Comparison of ENCODE assay signal across 9 cellular contexts in genomic region chr17:48439875-48440505, GRCh38. TPM values are rescaled to one million over a fixed set of nuclear protein-coding genes. Genes with fewer than 3 reads are reported as not detected.
DNase-seq lines count a peak whose midpoint lies in the region; TF ChIP-seq lines count a peak whose summit lies in the region.
"Had no signal": no experiment of that assay in that cellular context is flagged by ENCODE, and none has a peak within 500 bp of the region (broad histone marks: within the 10 kb centered on the region; RNA-seq: fewer than 3 reads in every experiment).

No MANE protein-coding gene starts in this region.

- peak overlapping the region in 3 of 4 donors; percentile 13 to 68 (median 59) for H3K27ac ChIP-seq in Peyer's patch
- H3K27ac ChIP-seq in mesendoderm (ENCODE audit: low read depth, low read length): no peak overlapping the region

- DNase-seq in GM20000 (ENCODE audit: low spot score): peak; percentile 45
- DNase-seq in Peyer's patch: peak in 2 of 3 donors; percentile 32 to 60
- peak; percentile 52 for DNase-seq in retinal pigment epithelial cell (ENCODE audit: low read depth)
- DNase-seq in pons (ENCODE audit: low spot score): no peak
- no peak for DNase-seq in CD14-positive monocyte (ENCODE audit: low spot score)
- DNase-seq in mesendoderm: no peak
- DNase-seq in NCI-H2081 treated with DMSO at 0.1 percent for 48 hours (lab: John Stamatoyannopoulos, UW): no peak
- DNase-seq: H7 had no signal

- H3K36me3 Mint-ChIP-seq in activated naive CD4-positive, alpha-beta T cell treated with anti-CD3 and anti-CD28 coated beads, Interleukin-2, amount 50 U/mL, for 24 hours: peaks cover 2% of the 10 kb centered on the region
- H3K36me3 Mint-ChIP-seq in CD14-positive monocyte: no peaks in the 10 kb centered on the region

- no peak overlapping the region for H4K8ac ChIP-seq in mesendoderm (ENCODE audit: low read depth, low read length)

- H3K4me1 Mint-ChIP-seq in activated naive CD4-positive, alpha-beta T cell treated with anti-CD3 and anti-CD28 coated beads, Interleukin-2, amount 50 U/mL, for 24 hours: peaks cover 94% of the 10 kb centered on the region
- peaks cover 17% of the 10 kb centered on the region for H3K4me1 Mint-ChIP-seq in CD14-positive monocyte

- H3K36me3 ChIP-seq in Peyer's patch: no peaks in the 10 kb centered on the region
- H3K36me3 ChIP-seq in mesendoderm (ENCODE audit: control insufficient read depth, insufficient read depth, low read length): no peaks in the 10 kb centered on the region

- no peak overlapping the region for H3K4me2 ChIP-seq in mesendoderm (ENCODE audit: low read length)

- peak overlapping the region; percentile 36 for H3K4me3 Mint-ChIP-seq in activated naive CD4-positive, alpha-beta T cell treated with anti-CD3 and anti-CD28 coated beads, Interleukin-2, amount 50 U/mL, for 24 hours
- peak overlapping the region in 1 of 2 donors; percentile 8 for H3K4me3 Mint-ChIP-seq in CD14-positive monocyte

- H3K9me3 ChIP-seq in Peyer's patch: no peaks in the 10 kb centered on the region

- peaks cover 0 to 15% (median 10%) of the 10 kb centered on the region in 4 donors for H3K4me1 ChIP-seq in Peyer's patch
- no peaks in the 10 kb centered on the region for H3K4me1 ChIP-seq in mesendoderm (ENCODE audit: control insufficient read depth, low read depth, low read length)

- no peak for TF ChIP-seq POLR2A in Peyer's patch (IDR thresholded peaks at IDR 0.05)

- WGBS in mesendoderm (ENCODE audit: extremely low coverage, insufficient coverage, low lambda C conversion rate): no CpG with 5 or more reads among the region's 8 CpGs

- no peaks in the 10 kb centered on the region for H3K27me3 ChIP-seq in Peyer's patch
- H3K27me3 ChIP-seq in mesendoderm (ENCODE audit: insufficient read depth, low read length, poor library complexity): no peaks in the 10 kb centered on the region

- H2BK120ac ChIP-seq in mesendoderm (ENCODE audit: low read depth, low read length): no peak overlapping the region

- H2BK15ac ChIP-seq in mesendoderm (replicated peaks; ENCODE audit: low read depth): no peak overlapping the region

- no peaks in the 10 kb centered on the region for H3K27me3 Mint-ChIP-seq in activated naive CD4-positive, alpha-beta T cell treated with anti-CD3 and anti-CD28 coated beads, Interleukin-2, amount 50 U/mL, for 24 hours
- H3K27me3 Mint-ChIP-seq in CD14-positive monocyte (ENCODE audit: low read depth in 3 of 3): peaks cover 19 to 49% (median 38%) of the 10 kb centered on the region in 3 donors

- no peak for TF ChIP-seq CTCF in GM20000 (IDR thresholded peaks at IDR 0.05; ENCODE audit: extremely low read depth, missing control alignments)
- TF ChIP-seq CTCF in Peyer's patch (IDR thresholded peaks at IDR 0.05): no peak
- TF ChIP-seq CTCF in retinal pigment epithelial cell (conservative IDR thresholded peaks at IDR 0.05; ENCODE audit: low read depth, low read length): no peak
- TF ChIP-seq CTCF in CD14-positive monocyte (IDR thresholded peaks at IDR 0.05): no peak

- H2BK5ac ChIP-seq in mesendoderm (ENCODE audit: low read length): no peak overlapping the region

- H3K27ac Mint-ChIP-seq in activated naive CD4-positive, alpha-beta T cell treated with anti-CD3 and anti-CD28 coated beads, Interleukin-2, amount 50 U/mL, for 24 hours: peak overlapping the region; percentile 94
- H3K27ac Mint-ChIP-seq in CD14-positive monocyte: no peak overlapping the region

- no peak overlapping the region for H3K9ac ChIP-seq in mesendoderm (ENCODE audit: low read length)

- no peak overlapping the region for H3K23ac ChIP-seq in mesendoderm (ENCODE audit: low read length)

- no peak overlapping the region for H3K56ac ChIP-seq in mesendoderm (ENCODE audit: low read length)

- no peak overlapping the region for H3K18ac ChIP-seq in mesendoderm (ENCODE audit: low read length)

- H4K5ac ChIP-seq in mesendoderm (ENCODE audit: low read length): no peak overlapping the region

- H3K79me2 ChIP-seq in mesendoderm (ENCODE audit: control insufficient read depth, insufficient read depth, low read length): no peaks in the 10 kb centered on the region

- H3K4me3 ChIP-seq in Peyer's patch (no peak overlapping the region), retinal pigment epithelial cell (ENCODE audit: low read length) (no peak overlapping the region), mesendoderm (ENCODE audit: low read length) (no peak overlapping the region)

- no peak overlapping the region for H3K4ac ChIP-seq in mesendoderm (ENCODE audit: low read depth, low read length)

- no peaks in the 10 kb centered on the region for H3K79me1 ChIP-seq in mesendoderm (ENCODE audit: low read length)

- intact Hi-C loops in CD14-positive monocyte (cut with micrococcal nuclease): no loop called here

- no peak overlapping the region for H2AK5ac ChIP-seq in mesendoderm (ENCODE audit: low read length)

- peaks cover 18% of the 10 kb centered on the region for H3K9me3 Mint-ChIP-seq in activated naive CD4-positive, alpha-beta T cell treated with anti-CD3 and anti-CD28 coated beads, Interleukin-2, amount 50 U/mL, for 24 hours
- peaks cover 1 to 6% (median 3%) of the 10 kb centered on the region in 7 donors for H3K9me3 Mint-ChIP-seq in CD14-positive monocyte

RNA-seq across cellular contexts. Expression of gene SKAP1, which starts 10.0 kb away (rescaled TPM):
- 10 to 100 TPM in 1 of 4 donors, 1 to 10 TPM in 3; 3.1 to 17.3 (median 6.5) TPM for total RNA-seq in Peyer's patch
- polyA plus RNA-seq in CD14-positive monocyte: 1 to 10 TPM in 1 of 2 donors, under 1 TPM in 1; 0.52 to 1.0 TPM
- 0.04 TPM for polyA plus RNA-seq in mesendoderm (2013, experiment 1 of 2)
- not detected for polyA plus RNA-seq in mesendoderm (2013, experiment 2 of 2)
- total RNA-seq: H7 had no signal

Comparison
In these comparisons a context has a peak if more than half of its experiments do, and no peak if none do; other contexts are left out.
1. DNase-seq: peak in GM20000 (single experiment), Peyer's patch (2 of 3) and retinal pigment epithelial cell (single experiment); none in pons (single experiment), CD14-positive monocyte (single experiment), mesendoderm (single experiment) and NCI-H2081 treated with DMSO at 0.1 percent for 48 hours (single experiment).